In genomic region chr4:152264106-152264505, GRCh38 we compare ENCODE assay signal across 23 cellular contexts.
"Had no signal": no experiment of that assay in that cellular context is flagged by ENCODE, and none has a peak within 500 bp of the region (broad histone marks: within the 10 kb centered on the region; RNA-seq: fewer than 3 reads in every experiment).

No MANE protein-coding gene starts in this region.

- DNase-seq: activated CD4-positive, alpha-beta memory T cell treated with anti-CD3 and anti-CD28 coated beads for 36 hours; activated CD4-positive, alpha-beta T cell treated with anti-CD3 and anti-CD28 coated beads, Interleukin-2, amount 10 ng/mL, durations not matched to agents 7 days and 5 days; activated CD4-positive, CD25-positive, alpha-beta regulatory T cell; activated CD8-positive, alpha-beta memory T cell treated with anti-CD3 and anti-CD28 coated beads for 24 hours; activated effector memory CD4-positive, alpha-beta T cell treated with anti-CD3 and anti-CD28 coated beads, Interleukin-2, amount 50 U/mL, for 16 hours; activated naive CD4-positive, alpha-beta T cell treated with anti-CD3 and anti-CD28 coated beads, Interleukin-2, amount 10 ng/mL, durations not matched to agents 7 days and 5 days; activated naive CD8-positive, alpha-beta T cell treated with anti-CD3 and anti-CD28 coated beads for 36 hours; activated T-cell treated with anti-CD3 and anti-CD28 coated beads, Interleukin-2, amount 50 U/mL, for 4 hours; brain microvascular endothelial cell; NCI-H1092; NCI-H1694 treated with DMSO at 0.1 percent for 48 hours; NCI-H2029 treated with DMSO at 0.1 percent for 48 hours; NCI-H446; NCI-H524; NCI-H82; OCI-M1; Peyer's patch; T-cell; T-helper 2 cell had no signal

- H3K4me2 ChIP-seq: KMS-11 had no signal

- H3K4me3 ChIP-seq: cardiac muscle cell, Peyer's patch had no signal

- H3K9ac ChIP-seq: KMS-11 had no signal

- H3K36me3 ChIP-seq: brain microvascular endothelial cell, cardiac muscle cell, Peyer's patch had no signal

- H3K36me3 Mint-ChIP-seq: activated CD4-positive, alpha-beta memory T cell treated with anti-CD3 and anti-CD28 coated beads for 36 hours; activated naive CD8-positive, alpha-beta T cell treated with anti-CD3 and anti-CD28 coated beads for 36 hours; T-cell had no signal

- H3K27ac Mint-ChIP-seq: activated CD4-positive, alpha-beta memory T cell treated with anti-CD3 and anti-CD28 coated beads for 36 hours; activated CD4-positive, alpha-beta T cell treated with anti-CD3 and anti-CD28 coated beads, Interleukin-2, amount 10 ng/mL, durations not matched to agents 7 days and 5 days; activated naive CD4-positive, alpha-beta T cell treated with anti-CD3 and anti-CD28 coated beads, Interleukin-2, amount 10 ng/mL, durations not matched to agents 7 days and 5 days; activated naive CD8-positive, alpha-beta T cell treated with anti-CD3 and anti-CD28 coated beads for 36 hours; T-cell had no signal

- H3K9me3 ChIP-seq: Peyer's patch had no signal

- H3K4me1 ChIP-seq: Peyer's patch had no signal

- H3K27me3 ChIP-seq: brain microvascular endothelial cell, cardiac muscle cell, Peyer's patch had no signal

- ATAC-seq: activated T-cell treated with anti-CD3 and anti-CD28 coated beads, Interleukin-2, amount 50 U/mL, for 4 hours; T-cell had no signal

- H3K27me3 Mint-ChIP-seq: activated CD4-positive, alpha-beta memory T cell treated with anti-CD3 and anti-CD28 coated beads for 36 hours; activated naive CD8-positive, alpha-beta T cell treated with anti-CD3 and anti-CD28 coated beads for 36 hours; T-cell had no signal

- H3K27ac ChIP-seq: brain microvascular endothelial cell, cardiac muscle cell, KMS-11, Peyer's patch, SK-N-MC, VCaP had no signal

- H3K9me3 Mint-ChIP-seq: activated T-cell treated with anti-CD3 and anti-CD28 coated beads, Interleukin-2, amount 50 U/mL, for 4 hours had no signal

- H3K4me3 Mint-ChIP-seq: activated CD4-positive, alpha-beta memory T cell treated with anti-CD3 and anti-CD28 coated beads for 36 hours; activated CD4-positive, alpha-beta T cell treated with anti-CD3 and anti-CD28 coated beads, Interleukin-2, amount 10 ng/mL, durations not matched to agents 7 days and 5 days; activated naive CD4-positive, alpha-beta T cell treated with anti-CD3 and anti-CD28 coated beads, Interleukin-2, amount 10 ng/mL, durations not matched to agents 7 days and 5 days; activated naive CD8-positive, alpha-beta T cell treated with anti-CD3 and anti-CD28 coated beads for 36 hours; activated T-cell treated with anti-CD3 and anti-CD28 coated beads, Interleukin-2, amount 50 U/mL, for 4 hours; T-cell had no signal
